Comparison of ENCODE assay signal across 28 cellular contexts in genomic region chr14:29740491-29740890, GRCh38.
"Had no signal": no experiment of that assay in that cellular context is flagged by ENCODE, and none has a peak within 500 bp of the region (broad histone marks: within the 10 kb centered on the region; RNA-seq: fewer than 3 reads in every experiment).

No MANE protein-coding gene starts in this region.

- H3K4me3 Mint-ChIP-seq: activated CD4-positive, alpha-beta T cell treated with anti-CD3 and anti-CD28 coated beads, Interleukin-2, amount 10 ng/mL, durations not matched to agents 24 days and 14 days; activated CD8-positive, alpha-beta T cell treated with anti-CD3 and anti-CD28 coated beads for 36 hours; activated naive CD4-positive, alpha-beta T cell treated with anti-CD3 and anti-CD28 coated beads, Interleukin-2, amount 50 U/mL, for 24 hours; activated naive CD8-positive, alpha-beta T cell treated with anti-CD3 and anti-CD28 coated beads, Interleukin-2, amount 10 ng/mL, durations not matched to agents 7 days and 5 days; brain; T-helper 1 cell treated with Interleukin-12 subunit alpha and Interleukin-12 subunit beta and Interleukin-4 antibody, amounts not matched to agents 30 μg/mL and 1 μg/mL, for 36 hours; T-helper 2 cell treated with Interferon-gamma antibody and Interleukin-4, amounts not matched to agents 5 μg/mL and 100 μg/mL, for 36 hours had no signal

- H3K27me3 Mint-ChIP-seq: activated CD4-positive, alpha-beta T cell treated with anti-CD3 and anti-CD28 coated beads, Interleukin-2, amount 10 ng/mL, durations not matched to agents 24 days and 14 days; activated CD8-positive, alpha-beta T cell treated with anti-CD3 and anti-CD28 coated beads for 36 hours; activated naive CD4-positive, alpha-beta T cell treated with anti-CD3 and anti-CD28 coated beads, Interleukin-2, amount 50 U/mL, for 24 hours; activated naive CD8-positive, alpha-beta T cell treated with anti-CD3 and anti-CD28 coated beads, Interleukin-2, amount 10 ng/mL, durations not matched to agents 7 days and 5 days; brain had no signal

- H3K36me3 Mint-ChIP-seq: activated naive CD4-positive, alpha-beta T cell treated with anti-CD3 and anti-CD28 coated beads, Interleukin-2, amount 50 U/mL, for 24 hours; activated naive CD8-positive, alpha-beta T cell treated with anti-CD3 and anti-CD28 coated beads, Interleukin-2, amount 10 ng/mL, durations not matched to agents 7 days and 5 days; brain had no signal

- H3K4me1 Mint-ChIP-seq: activated CD4-positive, alpha-beta T cell treated with anti-CD3 and anti-CD28 coated beads, Interleukin-2, amount 10 ng/mL, durations not matched to agents 24 days and 14 days; activated naive CD4-positive, alpha-beta T cell treated with anti-CD3 and anti-CD28 coated beads, Interleukin-2, amount 50 U/mL, for 24 hours; activated naive CD8-positive, alpha-beta T cell treated with anti-CD3 and anti-CD28 coated beads, Interleukin-2, amount 10 ng/mL, durations not matched to agents 7 days and 5 days had no signal

- H3K27ac Mint-ChIP-seq: activated CD4-positive, alpha-beta T cell treated with anti-CD3 and anti-CD28 coated beads, Interleukin-2, amount 10 ng/mL, durations not matched to agents 24 days and 14 days; activated CD8-positive, alpha-beta T cell treated with anti-CD3 and anti-CD28 coated beads for 36 hours; activated naive CD4-positive, alpha-beta T cell treated with anti-CD3 and anti-CD28 coated beads, Interleukin-2, amount 50 U/mL, for 24 hours; activated naive CD8-positive, alpha-beta T cell treated with anti-CD3 and anti-CD28 coated beads, Interleukin-2, amount 10 ng/mL, durations not matched to agents 7 days and 5 days; activated T-helper 2 cell treated with anti-CD3 and anti-CD28 coated beads, Interferon-gamma antibody, Interleukin-2, Interleukin-4, amounts not matched to agents 10 μg/mL and 5 μg/mL and 100 μg/mL, durations not matched to agents 14 hours and 24 hours and 36 hours; T-helper 1 cell treated with Interleukin-12 subunit alpha and Interleukin-12 subunit beta and Interleukin-4 antibody, amounts not matched to agents 30 μg/mL and 1 μg/mL, for 36 hours; T-helper 2 cell treated with Interferon-gamma antibody and Interleukin-4, amounts not matched to agents 5 μg/mL and 100 μg/mL, for 36 hours had no signal

- H3K4me3 ChIP-seq: SJSA1 had no signal

- H3K4me1 ChIP-seq: SJSA1 had no signal

- H3K9me3 ChIP-seq: SJSA1, SK-N-SH had no signal

- H3K36me3 ChIP-seq: SJSA1 had no signal

- H3K27me3 ChIP-seq: SJSA1 had no signal

- DNase-seq: activated CD4-positive, alpha-beta T cell treated with anti-CD3 and anti-CD28 coated beads, Interleukin-2, amount 10 ng/mL, durations not matched to agents 24 days and 14 days; activated CD4-positive, alpha-beta T cell treated with anti-CD3 and anti-CD28 coated beads, Interleukin-2, amount 50 U/mL, for 4 hours; activated CD8-positive, alpha-beta T cell treated with anti-CD3 and anti-CD28 coated beads for 36 hours; activated gamma-delta T cell; activated naive CD4-positive, alpha-beta T cell treated with Interleukin-2 at 50 U/mL for 16 hours; activated naive CD8-positive, alpha-beta T cell treated with anti-CD3 and anti-CD28 coated beads, Interleukin-2, amount 10 ng/mL, durations not matched to agents 7 days and 5 days; activated T-cell treated with anti-CD3 and anti-CD28 coated beads, Interleukin-2, amount 50 U/mL, for 1 hour; caudate nucleus; cerebellar nuclear complex; NCI-H1092 treated with DMSO at 0.1 percent for 48 hours; NCI-H146; NCI-H187; NCI-H2029 treated with DMSO at 0.1 percent for 48 hours; NCI-H2107; NCI-H2171; NCI-H2227 treated with DMSO at 0.1 percent for 48 hours; NCI-H446; NCI-H510A treated with DMSO at 0.1 percent for 48 hours; NCI-H526 treated with DMSO at 0.1 percent for 48 hours; OCI-M1; SHP77; SK-N-SH had no signal
